Comparison of ENCODE assay signal across 1 cellular context in the genomic region with DNA sequence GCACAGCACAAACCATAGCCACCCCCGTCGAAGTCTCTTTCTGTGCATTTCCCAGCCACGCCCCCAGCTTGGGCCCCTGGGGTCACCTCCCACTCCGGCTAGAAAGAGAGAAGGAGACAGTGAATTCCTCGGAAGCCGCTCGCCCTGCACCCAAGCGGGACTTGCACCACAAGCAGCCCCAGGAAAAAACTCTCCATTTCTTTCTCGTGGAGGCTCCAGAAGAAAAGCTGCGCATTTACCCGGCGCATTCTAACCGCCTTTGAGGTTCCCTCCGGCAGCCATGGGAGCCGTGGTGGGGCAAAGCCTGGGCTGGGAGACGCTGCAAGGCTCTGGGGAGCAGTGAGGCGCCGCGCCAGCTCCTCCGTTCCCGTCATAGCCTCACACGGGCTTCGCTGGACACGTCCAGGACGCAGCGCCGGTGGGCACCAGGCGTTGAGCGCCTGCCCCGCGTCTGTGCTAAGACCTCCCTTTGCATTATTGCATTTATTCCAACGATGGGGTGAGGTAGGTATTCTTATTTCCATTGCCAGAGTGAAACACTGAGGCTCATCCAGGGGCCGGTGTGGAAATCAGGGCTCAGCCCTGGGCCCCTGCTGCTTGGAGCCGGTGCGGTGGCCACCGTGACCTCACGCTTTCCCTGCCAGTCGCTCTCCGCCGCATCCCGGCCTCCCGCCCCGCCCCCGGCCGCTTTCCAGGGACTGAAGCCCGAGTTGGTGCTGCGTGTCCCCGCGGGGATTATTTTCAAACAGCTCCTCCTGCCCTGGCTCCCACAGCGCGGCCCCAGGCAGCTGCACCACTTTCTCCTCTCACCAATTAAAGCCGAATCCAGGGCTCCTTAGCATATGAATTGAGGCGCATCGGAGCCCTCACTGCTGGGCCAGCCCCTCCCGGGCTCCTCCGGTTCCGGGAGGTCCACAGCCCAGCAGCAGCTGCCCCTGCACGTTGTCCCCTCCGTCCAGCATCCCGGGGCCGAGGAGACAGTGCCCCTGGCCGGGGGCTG.
TF ChIP-seq lines count a peak whose summit lies in the region.

No MANE protein-coding gene starts in this region.

TF ChIP-seq in HepG2, 621 proteins besides CTCF, POLR2A, EP300 and RAD21 (continued from another document and continues in another):
- TF ChIP-seq, protein P1, sequence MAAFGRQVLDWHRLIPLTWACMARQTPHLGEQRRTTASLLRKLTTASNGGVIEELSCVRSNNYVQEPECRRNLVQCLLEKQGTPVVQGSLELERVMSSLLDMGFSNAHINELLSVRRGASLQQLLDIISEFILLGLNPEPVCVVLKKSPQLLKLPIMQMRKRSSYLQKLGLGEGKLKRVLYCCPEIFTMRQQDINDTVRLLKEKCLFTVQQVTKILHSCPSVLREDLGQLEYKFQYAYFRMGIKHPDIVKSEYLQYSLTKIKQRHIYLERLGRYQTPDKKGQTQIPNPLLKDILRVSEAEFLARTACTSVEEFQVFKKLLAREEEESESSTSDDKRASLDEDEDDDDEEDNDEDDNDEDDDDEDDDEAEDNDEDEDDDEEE (CRISPR knock-in tag; IDR thresholded peaks at IDR 0.05), result peak; percentile 35; the same call in 1 of the 2 replicates
- TF ChIP-seq, protein P2, sequence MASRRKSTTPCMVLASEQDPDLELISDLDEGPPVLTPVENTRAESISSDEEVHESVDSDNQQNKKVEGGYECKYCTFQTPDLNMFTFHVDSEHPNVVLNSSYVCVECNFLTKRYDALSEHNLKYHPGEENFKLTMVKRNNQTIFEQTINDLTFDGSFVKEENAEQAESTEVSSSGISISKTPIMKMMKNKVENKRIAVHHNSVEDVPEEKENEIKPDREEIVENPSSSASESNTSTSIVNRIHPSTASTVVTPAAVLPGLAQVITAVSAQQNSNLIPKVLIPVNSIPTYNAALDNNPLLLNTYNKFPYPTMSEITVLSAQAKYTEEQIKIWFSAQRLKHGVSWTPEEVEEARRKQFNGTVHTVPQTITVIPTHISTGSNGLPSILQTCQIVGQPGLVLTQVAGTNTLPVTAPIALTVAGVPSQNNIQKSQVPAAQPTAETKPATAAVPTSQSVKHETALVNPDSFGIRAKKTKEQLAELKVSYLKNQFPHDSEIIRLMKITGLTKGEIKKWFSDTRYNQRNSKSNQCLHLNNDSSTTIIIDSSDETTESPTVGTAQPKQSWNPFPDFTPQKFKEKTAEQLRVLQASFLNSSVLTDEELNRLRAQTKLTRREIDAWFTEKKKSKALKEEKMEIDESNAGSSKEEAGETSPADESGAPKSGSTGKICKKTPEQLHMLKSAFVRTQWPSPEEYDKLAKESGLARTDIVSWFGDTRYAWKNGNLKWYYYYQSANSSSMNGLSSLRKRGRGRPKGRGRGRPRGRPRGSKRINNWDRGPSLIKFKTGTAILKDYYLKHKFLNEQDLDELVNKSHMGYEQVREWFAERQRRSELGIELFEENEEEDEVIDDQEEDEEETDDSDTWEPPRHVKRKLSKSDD (CRISPR knock-in tag; IDR thresholded peaks at IDR 0.05; ENCODE audit: low read depth), result no peak
- TF ChIP-seq RFX3 (CRISPR knock-in tag; IDR thresholded peaks at IDR 0.05) (no peak), ISL2 (CRISPR knock-in tag; IDR thresholded peaks at IDR 0.05) (no peak; the same call in 1 of the 2 replicates), ZNF598 (CRISPR knock-in tag; IDR thresholded peaks at IDR 0.05; ENCODE audit: borderline replicate concordance) (0 out of 2 replicates have a peak, but pooled peaks have one; percentile 51), REXO4 (CRISPR knock-in tag; IDR thresholded peaks at IDR 0.05; ENCODE audit: borderline replicate concordance) (no peak), MED1 (CRISPR knock-in tag; IDR thresholded peaks at IDR 0.05) (peak; percentile 49), ZNF350 (CRISPR knock-in tag; IDR thresholded peaks at IDR 0.05; ENCODE audit: borderline replicate concordance, low read depth) (no peak), HOXA3 (CRISPR knock-in tag; IDR thresholded peaks at IDR 0.05) (peak; percentile 42), ARNT2 (CRISPR knock-in tag; IDR thresholded peaks at IDR 0.05; ENCODE audit: low read depth) (no peak), TMF1 (CRISPR knock-in tag; IDR thresholded peaks at IDR 0.05; ENCODE audit: low read depth) (no peak), ZNF343 (CRISPR knock-in tag; IDR thresholded peaks at IDR 0.05) (no peak), BCL6 (CRISPR knock-in tag; IDR thresholded peaks at IDR 0.05) (peak; percentile 95), RELA (CRISPR knock-in tag; IDR thresholded peaks at IDR 0.05) (no peak), ZNF547 (CRISPR knock-in tag; IDR thresholded peaks at IDR 0.05) (0 out of 2 replicates have a peak, but pooled peaks have one; percentile 63), KMT2A (CRISPR knock-in tag; IDR thresholded peaks at IDR 0.05) (no peak), ZNF329 (CRISPR knock-in tag; IDR thresholded peaks at IDR 0.05; ENCODE audit: low read depth) (no peak), SALL1 (CRISPR knock-in tag; IDR thresholded peaks at IDR 0.05) (peak; percentile 54; the same call in 1 of the 2 replicates), JUN (CRISPR knock-in tag; IDR thresholded peaks at IDR 0.05) (no peak), TOPORS (CRISPR knock-in tag; IDR thresholded peaks at IDR 0.05) (0 out of 2 replicates have a peak, but pooled peaks have one; percentile 25), ZNF572 (CRISPR knock-in tag; IDR thresholded peaks at IDR 0.05) (peak; percentile 79), ZNF331 (CRISPR knock-in tag; IDR thresholded peaks at IDR 0.05) (no peak), AGO2 (optimal IDR thresholded peaks at IDR 0.05; ENCODE audit: low read depth, low read length) (peak; percentile 76), ZSCAN29 (CRISPR knock-in tag; conservative IDR thresholded peaks at IDR 0.05) (no peak), ATF7-NPFF (CRISPR knock-in tag; IDR thresholded peaks at IDR 0.05; ENCODE audit: low read depth) (no peak), ZNF354B (CRISPR knock-in tag; IDR thresholded peaks at IDR 0.05) (no peak), RARA (CRISPR knock-in tag; IDR thresholded peaks at IDR 0.05) (peak; percentile 43), NR2C2 (CRISPR knock-in tag; IDR thresholded peaks at IDR 0.05; ENCODE audit: borderline replicate concordance) (peak; percentile 21)
- TF ChIP-seq, protein P3, sequence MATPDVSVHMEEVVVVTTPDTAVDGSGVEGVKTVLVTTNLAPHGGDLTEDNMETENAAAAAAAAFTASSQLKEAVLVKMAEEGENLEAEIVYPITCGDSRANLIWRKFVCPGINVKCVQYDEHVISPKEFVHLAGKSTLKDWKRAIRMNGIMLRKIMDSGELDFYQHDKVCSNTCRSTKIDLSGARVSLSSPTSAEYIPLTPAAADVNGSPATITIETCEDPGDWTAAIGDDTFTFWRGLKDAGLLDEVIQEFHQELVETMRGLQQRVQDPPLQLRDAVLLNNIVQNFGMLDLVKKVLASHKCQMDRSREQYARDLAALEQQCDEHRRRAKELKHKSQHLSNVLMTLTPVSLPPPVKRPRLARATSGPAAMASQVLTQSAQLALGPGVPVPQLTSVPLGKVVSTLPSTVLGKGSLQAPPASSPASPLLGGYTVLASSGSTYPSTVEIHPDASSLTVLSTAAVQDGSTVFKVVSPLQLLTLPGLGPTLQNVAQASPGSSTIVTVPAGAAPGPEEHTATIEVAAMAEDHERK (CRISPR knock-in tag; IDR thresholded peaks at IDR 0.05; ENCODE audit: low read depth), result no peak
- TF ChIP-seq, protein P4, sequence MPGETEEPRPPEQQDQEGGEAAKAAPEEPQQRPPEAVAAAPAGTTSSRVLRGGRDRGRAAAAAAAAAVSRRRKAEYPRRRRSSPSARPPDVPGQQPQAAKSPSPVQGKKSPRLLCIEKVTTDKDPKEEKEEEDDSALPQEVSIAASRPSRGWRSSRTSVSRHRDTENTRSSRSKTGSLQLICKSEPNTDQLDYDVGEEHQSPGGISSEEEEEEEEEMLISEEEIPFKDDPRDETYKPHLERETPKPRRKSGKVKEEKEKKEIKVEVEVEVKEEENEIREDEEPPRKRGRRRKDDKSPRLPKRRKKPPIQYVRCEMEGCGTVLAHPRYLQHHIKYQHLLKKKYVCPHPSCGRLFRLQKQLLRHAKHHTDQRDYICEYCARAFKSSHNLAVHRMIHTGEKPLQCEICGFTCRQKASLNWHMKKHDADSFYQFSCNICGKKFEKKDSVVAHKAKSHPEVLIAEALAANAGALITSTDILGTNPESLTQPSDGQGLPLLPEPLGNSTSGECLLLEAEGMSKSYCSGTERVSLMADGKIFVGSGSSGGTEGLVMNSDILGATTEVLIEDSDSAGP (CRISPR knock-in tag; IDR thresholded peaks at IDR 0.05; ENCODE audit: borderline replicate concordance), result peak; percentile 60; the same call in 1 of the 2 replicates
- TF ChIP-seq, protein P5, sequence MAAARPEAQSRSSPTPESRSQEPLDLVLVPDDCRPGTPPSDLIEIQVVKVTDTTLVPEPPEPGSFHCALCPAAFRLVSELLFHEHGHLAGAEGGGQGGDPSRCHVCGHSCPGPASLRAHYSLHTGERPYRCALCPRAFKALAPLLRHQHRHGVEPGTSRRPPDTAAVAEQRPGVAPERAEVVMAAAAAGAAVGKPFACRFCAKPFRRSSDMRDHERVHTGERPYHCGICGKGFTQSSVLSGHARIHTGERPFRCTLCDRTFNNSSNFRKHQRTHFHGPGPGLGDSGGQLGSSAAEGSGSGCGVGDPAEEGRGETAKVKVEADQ (CRISPR knock-in tag; IDR thresholded peaks at IDR 0.05; ENCODE audit: borderline replicate concordance), result 0 out of 2 replicates have a peak, but pooled peaks have one; percentile 46
- TF ChIP-seq, protein P6, sequence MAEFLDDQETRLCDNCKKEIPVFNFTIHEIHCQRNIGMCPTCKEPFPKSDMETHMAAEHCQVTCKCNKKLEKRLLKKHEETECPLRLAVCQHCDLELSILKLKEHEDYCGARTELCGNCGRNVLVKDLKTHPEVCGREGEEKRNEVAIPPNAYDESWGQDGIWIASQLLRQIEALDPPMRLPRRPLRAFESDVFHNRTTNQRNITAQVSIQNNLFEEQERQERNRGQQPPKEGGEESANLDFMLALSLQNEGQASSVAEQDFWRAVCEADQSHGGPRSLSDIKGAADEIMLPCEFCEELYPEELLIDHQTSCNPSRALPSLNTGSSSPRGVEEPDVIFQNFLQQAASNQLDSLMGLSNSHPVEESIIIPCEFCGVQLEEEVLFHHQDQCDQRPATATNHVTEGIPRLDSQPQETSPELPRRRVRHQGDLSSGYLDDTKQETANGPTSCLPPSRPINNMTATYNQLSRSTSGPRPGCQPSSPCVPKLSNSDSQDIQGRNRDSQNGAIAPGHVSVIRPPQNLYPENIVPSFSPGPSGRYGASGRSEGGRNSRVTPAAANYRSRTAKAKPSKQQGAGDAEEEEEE (CRISPR knock-in tag; IDR thresholded peaks at IDR 0.05; ENCODE audit: borderline replicate concordance), result no peak
- TF ChIP-seq, protein P7, sequence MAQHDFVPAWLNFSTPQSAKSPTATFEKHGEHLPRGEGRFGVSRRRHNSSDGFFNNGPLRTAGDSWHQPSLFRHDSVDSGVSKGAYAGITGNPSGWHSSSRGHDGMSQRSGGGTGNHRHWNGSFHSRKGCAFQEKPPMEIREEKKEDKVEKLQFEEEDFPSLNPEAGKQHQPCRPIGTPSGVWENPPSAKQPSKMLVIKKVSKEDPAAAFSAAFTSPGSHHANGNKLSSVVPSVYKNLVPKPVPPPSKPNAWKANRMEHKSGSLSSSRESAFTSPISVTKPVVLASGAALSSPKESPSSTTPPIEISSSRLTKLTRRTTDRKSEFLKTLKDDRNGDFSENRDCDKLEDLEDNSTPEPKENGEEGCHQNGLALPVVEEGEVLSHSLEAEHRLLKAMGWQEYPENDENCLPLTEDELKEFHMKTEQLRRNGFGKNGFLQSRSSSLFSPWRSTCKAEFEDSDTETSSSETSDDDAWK (CRISPR knock-in tag; IDR thresholded peaks at IDR 0.05), result no peak
- TF ChIP-seq, protein P8, sequence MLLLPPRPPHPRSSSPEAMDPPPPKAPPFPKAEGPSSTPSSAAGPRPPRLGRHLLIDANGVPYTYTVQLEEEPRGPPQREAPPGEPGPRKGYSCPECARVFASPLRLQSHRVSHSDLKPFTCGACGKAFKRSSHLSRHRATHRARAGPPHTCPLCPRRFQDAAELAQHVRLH (CRISPR knock-in tag; IDR thresholded peaks at IDR 0.05; ENCODE audit: borderline replicate concordance, low read depth), result no peak
- TF ChIP-seq, protein P9, sequence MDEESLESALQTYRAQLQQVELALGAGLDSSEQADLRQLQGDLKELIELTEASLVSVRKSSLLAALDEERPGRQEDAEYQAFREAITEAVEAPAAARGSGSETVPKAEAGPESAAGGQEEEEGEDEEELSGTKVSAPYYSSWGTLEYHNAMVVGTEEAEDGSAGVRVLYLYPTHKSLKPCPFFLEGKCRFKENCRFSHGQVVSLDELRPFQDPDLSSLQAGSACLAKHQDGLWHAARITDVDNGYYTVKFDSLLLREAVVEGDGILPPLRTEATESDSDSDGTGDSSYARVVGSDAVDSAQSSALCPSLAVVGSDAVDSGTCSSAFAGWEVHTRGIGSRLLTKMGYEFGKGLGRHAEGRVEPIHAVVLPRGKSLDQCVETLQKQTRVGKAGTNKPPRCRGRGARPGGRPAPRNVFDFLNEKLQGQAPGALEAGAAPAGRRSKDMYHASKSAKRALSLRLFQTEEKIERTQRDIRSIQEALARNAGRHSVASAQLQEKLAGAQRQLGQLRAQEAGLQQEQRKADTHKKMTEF (CRISPR knock-in tag; IDR thresholded peaks at IDR 0.05), result no peak
- TF ChIP-seq, protein P10, sequence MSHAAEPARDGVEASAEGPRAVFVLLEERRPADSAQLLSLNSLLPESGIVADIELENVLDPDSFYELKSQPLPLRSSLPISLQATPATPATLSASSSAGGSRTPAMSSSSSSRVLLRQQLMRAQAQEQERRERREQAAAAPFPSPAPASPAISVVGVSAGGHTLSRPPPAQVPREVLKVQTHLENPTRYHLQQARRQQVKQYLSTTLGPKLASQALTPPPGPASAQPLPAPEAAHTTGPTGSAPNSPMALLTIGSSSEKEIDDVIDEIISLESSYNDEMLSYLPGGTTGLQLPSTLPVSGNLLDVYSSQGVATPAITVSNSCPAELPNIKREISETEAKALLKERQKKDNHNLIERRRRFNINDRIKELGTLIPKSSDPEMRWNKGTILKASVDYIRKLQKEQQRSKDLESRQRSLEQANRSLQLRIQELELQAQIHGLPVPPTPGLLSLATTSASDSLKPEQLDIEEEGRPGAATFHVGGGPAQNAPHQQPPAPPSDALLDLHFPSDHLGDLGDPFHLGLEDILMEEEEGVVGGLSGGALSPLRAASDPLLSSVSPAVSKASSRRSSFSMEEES (CRISPR knock-in tag; IDR thresholded peaks at IDR 0.05), result no peak
- TF ChIP-seq, protein P11, sequence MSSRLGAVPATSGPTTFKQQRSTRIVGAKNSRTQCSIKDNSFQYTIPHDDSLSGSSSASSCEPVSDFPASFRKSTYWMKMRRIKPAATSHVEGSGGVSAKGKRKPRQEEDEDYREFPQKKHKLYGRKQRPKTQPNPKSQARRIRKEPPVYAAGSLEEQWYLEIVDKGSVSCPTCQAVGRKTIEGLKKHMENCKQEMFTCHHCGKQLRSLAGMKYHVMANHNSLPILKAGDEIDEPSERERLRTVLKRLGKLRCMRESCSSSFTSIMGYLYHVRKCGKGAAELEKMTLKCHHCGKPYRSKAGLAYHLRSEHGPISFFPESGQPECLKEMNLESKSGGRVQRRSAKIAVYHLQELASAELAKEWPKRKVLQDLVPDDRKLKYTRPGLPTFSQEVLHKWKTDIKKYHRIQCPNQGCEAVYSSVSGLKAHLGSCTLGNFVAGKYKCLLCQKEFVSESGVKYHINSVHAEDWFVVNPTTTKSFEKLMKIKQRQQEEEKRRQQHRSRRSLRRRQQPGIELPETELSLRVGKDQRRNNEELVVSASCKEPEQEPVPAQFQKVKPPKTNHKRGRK (CRISPR knock-in tag; IDR thresholded peaks at IDR 0.05), result no peak
- TF ChIP-seq, protein P12, sequence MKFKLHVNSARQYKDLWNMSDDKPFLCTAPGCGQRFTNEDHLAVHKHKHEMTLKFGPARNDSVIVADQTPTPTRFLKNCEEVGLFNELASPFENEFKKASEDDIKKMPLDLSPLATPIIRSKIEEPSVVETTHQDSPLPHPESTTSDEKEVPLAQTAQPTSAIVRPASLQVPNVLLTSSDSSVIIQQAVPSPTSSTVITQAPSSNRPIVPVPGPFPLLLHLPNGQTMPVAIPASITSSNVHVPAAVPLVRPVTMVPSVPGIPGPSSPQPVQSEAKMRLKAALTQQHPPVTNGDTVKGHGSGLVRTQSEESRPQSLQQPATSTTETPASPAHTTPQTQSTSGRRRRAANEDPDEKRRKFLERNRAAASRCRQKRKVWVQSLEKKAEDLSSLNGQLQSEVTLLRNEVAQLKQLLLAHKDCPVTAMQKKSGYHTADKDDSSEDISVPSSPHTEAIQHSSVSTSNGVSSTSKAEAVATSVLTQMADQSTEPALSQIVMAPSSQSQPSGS (CRISPR knock-in tag; IDR thresholded peaks at IDR 0.05), result no peak
